ENCODE assay signal across 8 cellular contexts in the genomic region with DNA sequence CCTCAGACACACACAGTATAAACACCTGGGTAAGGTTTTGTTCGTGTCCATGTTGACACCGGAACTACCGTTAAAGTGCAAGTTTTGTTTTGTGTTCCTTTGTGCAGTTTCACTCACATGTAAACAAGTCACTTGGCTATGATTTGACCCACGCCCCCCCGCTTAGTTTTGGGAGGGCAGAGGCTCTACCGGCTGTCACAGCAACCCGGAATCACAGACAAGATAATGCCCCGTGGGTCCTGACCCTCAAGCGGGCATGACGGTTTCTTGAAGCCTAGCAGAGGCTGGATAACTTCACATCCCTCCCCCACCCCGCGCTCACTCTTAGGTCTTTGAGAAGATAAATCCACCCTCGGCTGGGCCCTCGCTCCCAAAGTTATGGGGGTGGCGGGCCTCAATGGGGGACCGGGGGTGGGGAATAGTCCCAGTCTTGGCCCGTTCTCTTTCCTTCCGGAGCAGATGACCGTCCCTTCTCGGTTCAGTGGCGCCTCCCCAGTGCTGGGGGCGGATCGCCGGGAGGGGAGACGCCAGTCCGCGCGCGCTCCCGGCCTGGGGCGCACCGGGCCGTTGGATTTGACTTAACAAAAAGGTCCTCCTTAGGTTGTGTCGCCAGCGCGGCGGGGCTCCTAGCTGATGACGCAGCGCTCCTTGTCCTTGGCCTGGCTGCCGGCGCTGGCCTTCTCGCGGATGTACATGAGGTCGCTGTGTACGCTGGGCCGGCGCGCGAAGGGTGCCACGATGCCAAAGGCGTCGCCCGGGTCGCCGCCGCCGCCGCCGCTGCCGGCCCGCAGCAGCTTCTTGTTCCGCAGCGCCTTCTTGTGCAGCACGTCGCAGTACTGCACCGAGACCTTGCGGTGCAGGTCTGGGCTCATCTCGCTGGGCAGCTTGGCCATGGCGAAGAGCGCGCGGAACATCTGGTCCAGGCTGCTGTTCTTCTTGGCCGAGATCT. TPM values are rescaled to one million over a fixed set of nuclear protein-coding genes. Genes with fewer than 3 reads are reported as not detected.
DNase-seq lines count a peak whose midpoint lies in the region; ATAC-seq, FAIRE-seq and TF ChIP-seq lines count a peak whose summit lies in the region.

No MANE protein-coding gene starts in this region.

- H3K23me2 ChIP-seq in H1 (ENCODE audit: low read depth, low read length): peaks cover 23% of the 10 kb centered on the region; the same call in 1 of the 2 replicates

- DNase-seq in EH (ENCODE audit: low read depth) (peak; percentile 60), H1 (ENCODE audit: low read depth in 1 of 2, low spot score in 2 of 2) (peak in 1 of 2 experiments; percentile 76), mesenchymal stem cell (peak; percentile 60)
- DNase-seq in activated CD4-positive, CD25-positive, alpha-beta regulatory T cell (lab: John Stamatoyannopoulos, UW): no peak

- H3K4me3 ChIP-seq in H1 (ENCODE audit: extremely low read depth in 1 of 4, insufficient read depth in 2 of 4, low read depth in 3 of 4, low read length in 4 of 4) (peak overlapping the region; percentile 16 to 70 (median 50)), mesenchymal stem cell (ENCODE audit: insufficient read depth in 1 of 2, low read depth in 1 of 2, low read length in 2 of 2) (peak overlapping the region; percentile 42 to 84), thymus (ENCODE audit: low read length) (peak overlapping the region; percentile 75)

- H3K36me3 ChIP-seq in H1 (ENCODE audit: control insufficient read depth in 2 of 4, insufficient read depth in 4 of 4, low read length in 3 of 4) (peaks cover 3 to 17% (median 8%) of the 10 kb centered on the region in 4 experiments; a peak in 7 of 8 replicates), mesenchymal stem cell (ENCODE audit: control insufficient read depth in 1 of 2, insufficient read depth in 2 of 2, low read depth in 1 of 2, low read length in 2 of 2) (peaks cover 22 to 30% of the 10 kb centered on the region in 2 experiments), thymus (ENCODE audit: control insufficient read depth, insufficient read depth) (peaks cover 28% of the 10 kb centered on the region)

- POLR2A ChIA-PET in H1 (lab: Charles Lee; ENCODE audit: partially characterized antibody): interaction anchor here (0.8 to 4.7 kb wide), 11 partner anchors 8 to 342 kb away, joined by 3 to 25 read pairs (median 4); a partner anchor contains a TSS

- ATAC-seq in HG03045 (IDR thresholded peaks at IDR 0.05; ENCODE audit: unreplicated experiment) (no peak), GM21825 (IDR thresholded peaks at IDR 0.05; ENCODE audit: unreplicated experiment) (no peak)

- H3K79me1 ChIP-seq in H1 (ENCODE audit: low read depth, low read length): peaks cover 2% of the 10 kb centered on the region
- peaks cover 2% of the 10 kb centered on the region for H3K79me1 ChIP-seq in mesenchymal stem cell (replicated peaks; ENCODE audit: low read length, poor library complexity, severe bottlenecking)

- peaks cover 7% of the 10 kb centered on the region for H3K36me3 Mint-ChIP-seq in T-helper 1 cell treated with Interleukin-12 subunit alpha and Interleukin-12 subunit beta and Interleukin-4 antibody, amounts not matched to agents 30 μg/mL and 1 μg/mL, for 36 hours (ENCODE audit: low read depth)

- H3K9me3 ChIP-seq in H1 (ENCODE audit: insufficient read depth in 2 of 2, low read depth in 1 of 2, low read length in 1 of 2) (no peaks in the 10 kb centered on the region), mesenchymal stem cell (ENCODE audit: control insufficient read depth, low read length) (no peaks in the 10 kb centered on the region), thymus (ENCODE audit: control insufficient read depth) (no peaks in the 10 kb centered on the region)

- H3K27me3 ChIP-seq in H1 (replicated peaks in 1 of 4; ENCODE audit: control insufficient read depth in 3 of 4, extremely low read depth in 1 of 4, insufficient read depth in 3 of 4, low read length in 3 of 4) (peaks cover 14 to 26% (median 22%) of the 10 kb centered on the region in 4 experiments; a peak in 6 of 7 replicates), mesenchymal stem cell (ENCODE audit: control insufficient read depth in 1 of 2, insufficient read depth in 1 of 2, low read length in 2 of 2) (peaks cover 5 to 35% of the 10 kb centered on the region in 2 experiments), thymus (ENCODE audit: control insufficient read depth, insufficient read depth) (peaks cover 17% of the 10 kb centered on the region)

- no peak overlapping the region for H3K27ac ChIP-seq in H1 (ENCODE audit: low read depth, low read length)
- no peak overlapping the region for H3K27ac ChIP-seq in mesenchymal stem cell (ENCODE audit: low read length, poor library complexity, severe bottlenecking)
- H3K27ac ChIP-seq in thymus (ENCODE audit: low read depth): no peak overlapping the region

- no peak overlapping the region for H4K5ac ChIP-seq in H1 (ENCODE audit: insufficient read length, low read depth, low read length)

- H3K56ac ChIP-seq in H1 (replicated peaks; ENCODE audit: insufficient read length, low read depth, low read length): no peak overlapping the region

- no peaks in the 10 kb centered on the region for H3K9me3 Mint-ChIP-seq in T-helper 1 cell treated with Interleukin-12 subunit alpha and Interleukin-12 subunit beta and Interleukin-4 antibody, amounts not matched to agents 30 μg/mL and 1 μg/mL, for 36 hours

- H2AFZ ChIP-seq in H1 (ENCODE audit: low read length) (peak overlapping the region; percentile 48; the same call in 1 of the 2 replicates), mesenchymal stem cell (ENCODE audit: low read depth, low read length) (peak overlapping the region; percentile 18)

- H3K79me2 ChIP-seq in H1 (ENCODE audit: control insufficient read depth in 1 of 2, insufficient read depth in 2 of 2, low read length in 2 of 2): 0 out of 4 replicates have a peak, but pooled peaks cover 0 to 2% of the 10 kb centered on the region in 2 experiments

- 0 out of 2 replicates have a peak overlapping the region, but pooled peaks have one; percentile 88 for H2BK15ac ChIP-seq in H1 (ENCODE audit: low read length)
- no peak overlapping the region for H2BK15ac ChIP-seq in mesenchymal stem cell (ENCODE audit: low read depth, poor library complexity, severe bottlenecking)

- no peak for TF ChIP-seq RAD21 in H1 (IDR thresholded peaks at IDR 0.05 in 1 of 2, conservative IDR thresholded peaks at IDR 0.05 in 1 of 2; ENCODE audit: low read depth in 2 of 2, low read length in 2 of 2)

- TF ChIP-seq CTCF in H1 (IDR thresholded peaks at IDR 0.05; ENCODE audit: control extremely low read depth in 1 of 3, insufficient read depth in 1 of 3, low read depth in 1 of 3, low read length in 3 of 3): no peak

- no peak overlapping the region for H2BK20ac ChIP-seq in H1 (ENCODE audit: low read length)

- peak overlapping the region; percentile 87 for H3K4me3 Mint-ChIP-seq in T-helper 1 cell treated with Interleukin-12 subunit alpha and Interleukin-12 subunit beta and Interleukin-4 antibody, amounts not matched to agents 30 μg/mL and 1 μg/mL, for 36 hours

- H3K9ac ChIP-seq in H1 (replicated peaks in 1 of 4; ENCODE audit: extremely low read depth in 1 of 4, low read depth in 3 of 4, low read length in 3 of 4) (peak overlapping the region in 3 of 4 experiments; percentile 1 to 45 (median 35); a peak in 4 of 7 replicates), mesenchymal stem cell (ENCODE audit: low read length) (peak overlapping the region; percentile 87)

- H2BK5ac ChIP-seq in H1 (ENCODE audit: low read depth, low read length) (no peak overlapping the region), mesenchymal stem cell (ENCODE audit: low read depth, low read length, poor library complexity, severe bottlenecking) (no peak overlapping the region)

- peaks cover 18 to 20% of the 10 kb centered on the region in 2 experiments for H4K20me1 ChIP-seq in H1 (replicated peaks in 1 of 2; ENCODE audit: control insufficient read depth in 1 of 2, insufficient read depth in 2 of 2, low read length in 2 of 2)

- H3K14ac ChIP-seq in H1 (ENCODE audit: insufficient read length) (no peak overlapping the region), mesenchymal stem cell (ENCODE audit: low read length in 2 of 2) (peak overlapping the region in 1 of 2 experiments; percentile 64)

- H2BK12ac ChIP-seq in H1 (ENCODE audit: low read depth, low read length) (peak overlapping the region; percentile 87; the same call in 1 of the 2 replicates), mesenchymal stem cell (ENCODE audit: low read length in 2 of 2) (no peak overlapping the region)

- peaks cover 18% of the 10 kb centered on the region for H3K27me3 Mint-ChIP-seq in T-helper 1 cell treated with Interleukin-12 subunit alpha and Interleukin-12 subunit beta and Interleukin-4 antibody, amounts not matched to agents 30 μg/mL and 1 μg/mL, for 36 hours (ENCODE audit: low read depth)

- peaks cover 4% of the 10 kb centered on the region for H3K4me1 Mint-ChIP-seq in T-helper 1 cell treated with Interleukin-12 subunit alpha and Interleukin-12 subunit beta and Interleukin-4 antibody, amounts not matched to agents 30 μg/mL and 1 μg/mL, for 36 hours (ENCODE audit: low read depth)

- no peak overlapping the region for H3K27ac Mint-ChIP-seq in T-helper 1 cell treated with Interleukin-12 subunit alpha and Interleukin-12 subunit beta and Interleukin-4 antibody, amounts not matched to agents 30 μg/mL and 1 μg/mL, for 36 hours

- no peak for FAIRE-seq in H1 (lab: Jason Lieb, UNC)

- H3K4ac ChIP-seq in H1 (replicated peaks; ENCODE audit: insufficient read length, low read depth, low read length) (peak overlapping the region; percentile 100), mesenchymal stem cell (ENCODE audit: low read depth in 1 of 2, low read length in 2 of 2) (peak overlapping the region in 1 of 2 experiments; percentile 28)

- peak overlapping the region; percentile 71 for H4K91ac ChIP-seq in H1 (replicated peaks; ENCODE audit: insufficient read length, low read length)
- H4K91ac ChIP-seq in mesenchymal stem cell (ENCODE audit: low read length): peak overlapping the region; percentile 12

- H4K8ac ChIP-seq in H1 (ENCODE audit: extremely low read depth, insufficient read depth, low read length) (peak overlapping the region; percentile 57; the same call in 1 of the 2 replicates), mesenchymal stem cell (ENCODE audit: low read length) (no peak overlapping the region)

- TF ChIP-seq EP300 in H1 (IDR thresholded peaks at IDR 0.05; ENCODE audit: borderline replicate concordance in 1 of 2, low read depth in 2 of 2, low read length in 2 of 2): no peak

- H3K23ac ChIP-seq in H1 (ENCODE audit: insufficient read length): peak overlapping the region; percentile 2
- H3K23ac ChIP-seq in mesenchymal stem cell (ENCODE audit: low read length in 2 of 2): peak overlapping the region in 1 of 2 experiments; percentile 42

- H2BK120ac ChIP-seq in H1 (replicated peaks; ENCODE audit: low read depth, low read length) (no peak overlapping the region), mesenchymal stem cell (ENCODE audit: low read depth, low read length) (no peak overlapping the region)

- peak overlapping the region; percentile 88 for H3K18ac ChIP-seq in H1 (ENCODE audit: extremely low read depth, low read length)
- peak overlapping the region in 1 of 2 experiments; percentile 33 for H3K18ac ChIP-seq in mesenchymal stem cell (ENCODE audit: low read depth in 1 of 2, low read length in 2 of 2)

- no peak for TF ChIP-seq POLR2A in H1 (IDR thresholded peaks at IDR 0.05; ENCODE audit: control extremely low read depth in 1 of 2, low read depth in 2 of 2, low read length in 2 of 2)

- H3K4me1 ChIP-seq in H1 (replicated peaks in 1 of 4; ENCODE audit: control insufficient read depth in 3 of 4, insufficient read depth in 4 of 4, low read length in 3 of 4) (peaks cover 5 to 29% (median 22%) of the 10 kb centered on the region in 4 experiments), mesenchymal stem cell (ENCODE audit: control insufficient read depth, insufficient read depth, low read depth, low read length) (peaks cover 20% of the 10 kb centered on the region), thymus (ENCODE audit: control insufficient read depth, insufficient read depth, low read length) (peaks cover 10% of the 10 kb centered on the region)

- H3K4me2 ChIP-seq in H1 (ENCODE audit: insufficient read depth in 1 of 2, low read depth in 2 of 2, low read length in 2 of 2): peak overlapping the region; percentile 89 to 99
- peak overlapping the region; percentile 76 for H3K4me2 ChIP-seq in mesenchymal stem cell (ENCODE audit: low read length, poor library complexity, severe bottlenecking)

- CTCF ChIA-PET in H1 (lab: Charles Lee; ENCODE audit: partially characterized antibody): interaction anchor here (0.8 to 5.7 kb wide), 4 partner anchors 23 to 148 kb away, joined by 4 to 81 read pairs (median 28); no protein-coding TSS in a partner anchor

- H2AK5ac ChIP-seq in H1 (ENCODE audit: low read depth, low read length): 0 out of 2 replicates have a peak overlapping the region, but pooled peaks have one; percentile 78
- no peak overlapping the region for H2AK5ac ChIP-seq in mesenchymal stem cell (ENCODE audit: low read length, severe bottlenecking)

- WGBS in H1 (ENCODE audit: extremely low coverage in 1 of 2, insufficient coverage in 1 of 2, insufficient read length in 1 of 2, insufficient replicate concordance in 2 of 2, low coverage in 1 of 2, low lambda C conversion rate in 2 of 2, missing lambda C conversion rate in 1 of 2), 2 experiments: 7% methylated on average over 67 of the region's 73 CpGs; no CpG with 5 or more reads in 1 of the 2 experiments
- 10% methylated on average over 69 of the region's 73 CpGs for WGBS in mesenchymal stem cell
- WGBS in thymus: 23% methylated on average over 73 of the region's 73 CpGs

RNA-seq across cellular contexts. Expression of a gene that starts 1.4 kb away (rescaled TPM):
- 1.8 and 2.6 TPM in 2 replicates for total RNA-seq in H1 (2021; fragmentation: NEBNext Ultra II Directional; extraction: Animal tissue kit (Norgen Biotek cat#: 25700))
- 2.3 and 2.9 TPM in 2 replicates for polyA plus RNA-seq in H1 (2011; rRNA removed)
- polyA plus RNA-seq in H1 (2011; cell fraction: cytosol; rRNA removed): 2.4 TPM
- polyA plus RNA-seq in H1 (2011; cell fraction: nucleus; rRNA removed): 5.4 TPM
- polyA plus RNA-seq in H1 (2012, experiment 1 of 2): 0.72 to 2.7 TPM (median 2.0 TPM) in 4 replicates
- polyA plus RNA-seq in H1 (2012, experiment 2 of 2): 2.0 TPM
- 1.5 TPM for polyA plus RNA-seq in H1 (2013, experiment 1 of 2)
- 1.5 TPM for polyA plus RNA-seq in H1 (2013, experiment 2 of 2)
- 1.9 and 2.1 TPM in 2 replicates for polyA minus RNA-seq in H1 (2011; rRNA and poly(A)+ RNA removed)
- polyA minus RNA-seq in H1 (2011; cell fraction: cytosol; rRNA and poly(A)+ RNA removed): 1.9 TPM
- 15.3 TPM for polyA minus RNA-seq in H1 (2011; cell fraction: nucleus; rRNA and poly(A)+ RNA removed)
- 0.21 TPM for polyA plus RNA-seq in mesenchymal stem cell (2013, experiment 1 of 2)
- 0.15 TPM for polyA plus RNA-seq in mesenchymal stem cell (2013, experiment 2 of 2)
- 12.1 TPM for polyA plus RNA-seq in thymus

RNA-seq across cellular contexts. Expression of a gene that starts 18.0 kb away (rescaled TPM):
- total RNA-seq in H1 (2021; fragmentation: NEBNext Ultra II Directional; extraction: Animal tissue kit (Norgen Biotek cat#: 25700)): 15.8 and 16.9 TPM in 2 replicates
- 19.7 and 22.1 TPM in 2 replicates for polyA plus RNA-seq in H1 (2011; rRNA removed)
- 22.5 TPM for polyA plus RNA-seq in H1 (2011; cell fraction: cytosol; rRNA removed)
- polyA plus RNA-seq in H1 (2011; cell fraction: nucleus; rRNA removed): 17.7 TPM
- 11.9 to 16.0 TPM (median 14.9 TPM) in 4 replicates for polyA plus RNA-seq in H1 (2012, experiment 1 of 2)
- 19.9 TPM for polyA plus RNA-seq in H1 (2012, experiment 2 of 2)
- polyA plus RNA-seq in H1 (2013, experiment 1 of 2): 12.0 TPM
- polyA plus RNA-seq in H1 (2013, experiment 2 of 2): 11.1 TPM
- 14.9 and 21.8 TPM in 2 replicates for polyA minus RNA-seq in H1 (2011; rRNA and poly(A)+ RNA removed)
- polyA minus RNA-seq in H1 (2011; cell fraction: cytosol; rRNA and poly(A)+ RNA removed): 10.3 TPM
- polyA minus RNA-seq in H1 (2011; cell fraction: nucleus; rRNA and poly(A)+ RNA removed): 30.3 TPM
- 6.1 TPM for polyA plus RNA-seq in mesenchymal stem cell (2013, experiment 1 of 2)
- 6.3 TPM for polyA plus RNA-seq in mesenchymal stem cell (2013, experiment 2 of 2)
- 14.3 TPM for polyA plus RNA-seq in thymus

Comparison
In these comparisons a context has a peak if more than half of its experiments do, and no peak if none do; other contexts are left out.
1. DNase-seq: peak in EH (single experiment) and mesenchymal stem cell (single experiment); none in activated CD4-positive, CD25-positive, alpha-beta regulatory T cell (0 of 4).
2. Peak in every context shown above with its lines, with median percentiles within 50 percentile points of each other: H3K4me3 ChIP-seq.